Comparison of ENCODE assay signal across 1 cellular context in genomic region chr1:26373789-26374188, GRCh38.
TF ChIP-seq lines count a peak whose summit lies in the region.

No MANE protein-coding gene starts in this region.

TF ChIP-seq in HEK293, 187 proteins besides CTCF, POLR2A, EP300 and RAD21:
- TF ChIP-seq, protein P1, sequence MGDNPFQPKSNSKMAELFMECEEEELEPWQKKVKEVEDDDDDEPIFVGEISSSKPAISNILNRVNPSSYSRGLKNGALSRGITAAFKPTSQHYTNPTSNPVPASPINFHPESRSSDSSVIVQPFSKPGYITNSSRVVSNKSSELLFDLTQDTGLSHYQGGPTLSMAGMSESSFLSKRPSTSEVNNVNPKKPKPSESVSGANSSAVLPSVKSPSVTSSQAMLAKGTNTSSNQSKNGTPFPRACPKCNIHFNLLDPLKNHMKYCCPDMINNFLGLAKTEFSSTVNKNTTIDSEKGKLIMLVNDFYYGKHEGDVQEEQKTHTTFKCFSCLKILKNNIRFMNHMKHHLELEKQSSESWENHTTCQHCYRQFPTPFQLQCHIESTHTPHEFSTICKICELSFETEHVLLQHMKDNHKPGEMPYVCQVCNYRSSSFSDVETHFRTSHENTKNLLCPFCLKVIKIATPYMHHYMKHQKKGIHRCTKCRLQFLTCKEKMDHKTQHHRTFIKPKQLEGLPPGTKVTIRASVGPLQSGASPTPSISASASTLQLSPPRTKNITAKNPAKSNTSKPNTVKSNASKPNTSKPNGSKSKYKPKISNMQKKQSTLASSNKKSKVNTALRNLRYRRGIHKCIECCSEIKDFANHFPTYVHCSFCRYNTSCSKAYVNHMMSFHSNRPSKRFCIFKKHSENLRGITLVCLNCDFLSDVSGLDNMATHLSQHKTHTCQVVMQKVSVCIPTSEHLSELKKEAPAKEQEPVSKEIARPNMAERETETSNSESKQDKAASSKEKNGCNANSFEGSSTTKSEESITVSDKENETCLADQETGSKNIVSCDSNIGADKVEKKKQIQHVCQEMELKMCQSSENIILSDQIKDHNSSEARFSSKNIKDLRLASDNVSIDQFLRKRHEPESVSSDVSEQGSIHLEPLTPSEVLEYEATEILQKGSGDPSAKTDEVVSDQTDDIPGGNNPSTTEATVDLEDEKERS (tag by site-specific recombination; IDR thresholded peaks at IDR 0.05) = no peak
- TF ChIP-seq EGR2 (tag by site-specific recombination; IDR thresholded peaks at IDR 0.05; ENCODE audit: low read depth) = peak; percentile 43; the same call in 1 of the 2 replicates
- TF ChIP-seq ZFHX2 (tag by site-specific recombination; conservative IDR thresholded peaks at IDR 0.05) = peak; percentile 50
- TF ChIP-seq ZFP3 (tag by site-specific recombination; IDR thresholded peaks at IDR 0.05; ENCODE audit: low read depth) = no peak
TF ChIP-seq in HEK293: peak in this region for 2.
